Comparison of ENCODE assay signal across 1 cellular context in genomic region chr6:126195625-126196236, GRCh38.
TF ChIP-seq lines count a peak whose summit lies in the region.

No MANE protein-coding gene starts in this region.

TF ChIP-seq in WTC11, 78 proteins besides CTCF, POLR2A, EP300 and RAD21 (continued from another document):
- no peak for TF ChIP-seq ZNF532 (CRISPR knock-in tag; IDR thresholded peaks at IDR 0.05; ENCODE audit: borderline replicate concordance)
- no peak for TF ChIP-seq PRDM15 (CRISPR knock-in tag; IDR thresholded peaks at IDR 0.05)
